16 cellular contexts compared by ENCODE assay signal in the genomic region with DNA sequence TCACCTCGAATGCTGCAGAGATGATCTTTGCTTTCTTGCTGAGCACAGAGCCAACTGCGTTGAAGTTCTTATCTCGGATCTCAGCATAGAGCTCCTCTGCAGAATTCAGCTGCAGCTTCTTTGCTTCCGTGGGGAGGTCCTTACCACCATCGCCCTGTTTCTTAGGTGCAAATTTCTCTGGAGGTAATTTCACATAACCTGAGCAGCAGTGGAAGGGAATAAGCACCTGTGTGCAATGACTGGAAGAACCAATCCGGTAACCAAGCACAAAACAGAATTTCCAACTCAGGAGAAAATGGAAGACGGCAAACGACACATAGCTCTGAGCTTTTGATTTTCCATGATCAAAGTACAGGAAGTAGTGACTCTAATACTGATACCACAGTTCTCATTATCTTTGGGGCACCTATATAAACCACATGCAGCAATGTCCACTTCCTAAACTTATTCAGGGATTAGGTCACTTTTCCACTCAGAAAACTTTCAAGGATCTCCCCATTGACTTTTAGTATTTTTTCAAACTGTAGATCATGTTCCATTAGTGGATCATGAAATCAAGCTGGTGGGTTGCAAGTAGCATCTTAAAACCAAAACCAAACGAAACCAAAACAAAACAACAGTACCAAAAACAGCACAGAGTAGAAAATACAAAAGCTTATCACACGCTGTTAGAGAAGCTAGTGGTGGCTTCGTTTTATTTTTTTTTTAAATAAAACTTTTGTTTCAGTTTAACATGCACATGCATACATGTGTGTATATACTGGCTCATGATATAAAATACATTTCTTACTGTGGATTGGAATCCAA. TPM values are rescaled to one million over a fixed set of nuclear protein-coding genes. Genes with fewer than 3 reads are reported as not detected.
DNase-seq lines count a peak whose midpoint lies in the region; ATAC-seq and TF ChIP-seq lines count a peak whose summit lies in the region.
"Had no signal": no experiment of that assay in that cellular context is flagged by ENCODE, and none has a peak within 500 bp of the region (broad histone marks: within the 10 kb centered on the region; RNA-seq: fewer than 3 reads in every experiment).

No MANE protein-coding gene starts in this region.

- CTCF ChIA-PET in CD4-positive, alpha-beta T cell (lab: Charles Lee) = interaction anchor here (0.7 to 2.1 kb wide), 3 partner anchors 20 to 65 kb away, joined by 3 to 8 read pairs (median 3); no protein-coding TSS in a partner anchor

- H3K36me3 Mint-ChIP-seq in CD4-positive, alpha-beta T cell (ENCODE audit: low read depth) = peaks cover 63% of the 10 kb centered on the region
- peaks cover 12% of the 10 kb centered on the region for H3K36me3 Mint-ChIP-seq in activated T-helper 1 cell treated with anti-CD3 and anti-CD28 coated beads, Interleukin-12 subunit alpha, Interleukin-12 subunit beta, Interleukin-2, Interleukin-4 antibody, amounts not matched to agents 30 ng/mL and 10 ng/mL and 1 ng/mL, durations not matched to agents 14 hours and 24 hours and 36 hours (ENCODE audit: low read depth)
- H3K36me3 Mint-ChIP-seq in memory B cell = peaks cover 22% of the 10 kb centered on the region

- H3K27me3 Mint-ChIP-seq in CD4-positive, alpha-beta T cell = no peaks in the 10 kb centered on the region
- no peaks in the 10 kb centered on the region for H3K27me3 Mint-ChIP-seq in activated T-helper 1 cell treated with anti-CD3 and anti-CD28 coated beads, Interleukin-12 subunit alpha, Interleukin-12 subunit beta, Interleukin-2, Interleukin-4 antibody, amounts not matched to agents 30 ng/mL and 10 ng/mL and 1 ng/mL, durations not matched to agents 14 hours and 24 hours and 36 hours (ENCODE audit: insufficient read depth)
- no peaks in the 10 kb centered on the region for H3K27me3 Mint-ChIP-seq in memory B cell
- H3K27me3 Mint-ChIP-seq: activated B cell treated with CpG ODN at 0.5 μM for 24 hours had no signal

- peak overlapping the region; percentile 88 for H3K27ac Mint-ChIP-seq in CD4-positive, alpha-beta T cell
- peak overlapping the region; percentile 94 for H3K27ac Mint-ChIP-seq in activated T-helper 1 cell treated with anti-CD3 and anti-CD28 coated beads, Interleukin-12 subunit alpha, Interleukin-12 subunit beta, Interleukin-2, Interleukin-4 antibody, amounts not matched to agents 30 ng/mL and 10 ng/mL and 1 ng/mL, durations not matched to agents 14 hours and 24 hours and 36 hours
- H3K27ac Mint-ChIP-seq in memory B cell = peak overlapping the region; percentile 16
- H3K27ac Mint-ChIP-seq: activated B cell treated with CpG ODN at 0.5 μM for 24 hours had no signal

- H3K36me3 ChIP-seq in KOPT-K1 (ENCODE audit: insufficient read depth, low read length) = peaks cover 39% of the 10 kb centered on the region
- H3K36me3 ChIP-seq in heart right ventricle = peaks cover 0 to 87% (median 17%) of the 10 kb centered on the region in 9 donors

- H3K27ac ChIP-seq in CD4-positive, alpha-beta T cell (ENCODE audit: low read depth, low read length) = peak overlapping the region; percentile 52
- H3K27ac ChIP-seq in KOPT-K1 (ENCODE audit: low read depth, low read length, poor library complexity, severe bottlenecking) = peak overlapping the region; percentile 73
- peak overlapping the region in 1 of 10 donors; percentile 59 for H3K27ac ChIP-seq in heart right ventricle
- H3K27ac ChIP-seq: cardiac muscle cell, gastrocnemius medialis had no signal

- POLR2A ChIA-PET in CD4-positive, alpha-beta T cell (lab: Charles Lee) = interaction anchor here (0.7 to 4.0 kb wide), 20 partner anchors 8 to 1595 kb away, joined by 3 to 123 read pairs (median 4); a partner anchor contains a TSS

- WGBS in heart right ventricle, 2 donors = 82 to 85% methylated on average over 11 of the region's 11 CpGs

- ATAC-seq in CD4-positive, alpha-beta T cell (ENCODE audit: poor library complexity) = peak; percentile 81
- ATAC-seq in memory B cell (ENCODE audit: low read depth) (no peak), heart right ventricle (no peak)
- ATAC-seq: gastrocnemius medialis had no signal

- no peaks in the 10 kb centered on the region for H3K27me3 ChIP-seq in CD4-positive, alpha-beta T cell (ENCODE audit: control insufficient read depth, insufficient read depth, low read length)
- no peaks in the 10 kb centered on the region for H3K27me3 ChIP-seq in heart right ventricle
- H3K27me3 ChIP-seq: cardiac muscle cell, gastrocnemius medialis had no signal

- intact Hi-C loops in CD4-positive, alpha-beta T cell (cut with DNase I, micrococcal nuclease) = loop anchor here in 1 of 2 experiments (2.0 kb wide), 2 partner anchors 18 to 22 kb away; a partner anchor contains a TSS
- intact Hi-C loops in activated T-helper 1 cell treated with anti-CD3 and anti-CD28 coated beads, Interleukin-12 subunit alpha, Interleukin-12 subunit beta, Interleukin-2, Interleukin-4 antibody, amounts not matched to agents 30 ng/mL and 10 ng/mL and 1 ng/mL, durations not matched to agents 14 hours and 24 hours and 36 hours (cut with micrococcal nuclease) = loop anchor here (2.0 kb wide), 2 partner anchors 18 to 22 kb away; a partner anchor contains a TSS
- intact Hi-C loops in heart right ventricle (cut with DNase I) = no loop called here

- H3K4me1 Mint-ChIP-seq in CD4-positive, alpha-beta T cell (ENCODE audit: low read depth) = peaks cover 31% of the 10 kb centered on the region
- peaks cover 22% of the 10 kb centered on the region for H3K4me1 Mint-ChIP-seq in activated T-helper 1 cell treated with anti-CD3 and anti-CD28 coated beads, Interleukin-12 subunit alpha, Interleukin-12 subunit beta, Interleukin-2, Interleukin-4 antibody, amounts not matched to agents 30 ng/mL and 10 ng/mL and 1 ng/mL, durations not matched to agents 14 hours and 24 hours and 36 hours (ENCODE audit: low read depth)
- no peaks in the 10 kb centered on the region for H3K4me1 Mint-ChIP-seq in memory B cell
- H3K4me1 Mint-ChIP-seq: activated B cell treated with CpG ODN at 0.5 μM for 24 hours had no signal

- no peaks in the 10 kb centered on the region for H3K4me1 ChIP-seq in heart right ventricle

- peak overlapping the region; percentile 87 for H3K4me3 Mint-ChIP-seq in CD4-positive, alpha-beta T cell
- peak overlapping the region; percentile 82 for H3K4me3 Mint-ChIP-seq in activated T-helper 1 cell treated with anti-CD3 and anti-CD28 coated beads, Interleukin-12 subunit alpha, Interleukin-12 subunit beta, Interleukin-2, Interleukin-4 antibody, amounts not matched to agents 30 ng/mL and 10 ng/mL and 1 ng/mL, durations not matched to agents 14 hours and 24 hours and 36 hours
- H3K4me3 Mint-ChIP-seq in memory B cell = no peak overlapping the region
- H3K4me3 Mint-ChIP-seq: activated B cell treated with CpG ODN at 0.5 μM for 24 hours had no signal

- no peaks in the 10 kb centered on the region for H3K9me3 Mint-ChIP-seq in CD4-positive, alpha-beta T cell
- H3K9me3 Mint-ChIP-seq in activated T-helper 1 cell treated with anti-CD3 and anti-CD28 coated beads, Interleukin-12 subunit alpha, Interleukin-12 subunit beta, Interleukin-2, Interleukin-4 antibody, amounts not matched to agents 30 ng/mL and 10 ng/mL and 1 ng/mL, durations not matched to agents 14 hours and 24 hours and 36 hours = no peaks in the 10 kb centered on the region
- H3K9me3 Mint-ChIP-seq in memory B cell = no peaks in the 10 kb centered on the region
- H3K9me3 Mint-ChIP-seq: activated B cell treated with CpG ODN at 0.5 μM for 24 hours had no signal

- TF ChIP-seq CTCF in CD4-positive, alpha-beta T cell (IDR thresholded peaks at IDR 0.05) = no peak
- TF ChIP-seq CTCF in heart right ventricle (IDR thresholded peaks at IDR 0.05) = no peak

- H3K4me3 ChIP-seq in heart right ventricle = peak overlapping the region in 1 of 10 donors; percentile 34
- H3K4me3 ChIP-seq: cardiac muscle cell, gastrocnemius medialis had no signal

- DNase-seq in CD4-positive, alpha-beta T cell = peak in 2 of 10 experiments; percentile 5
- DNase-seq in activated T-helper 1 cell treated with anti-CD3 and anti-CD28 coated beads, Interleukin-12 subunit alpha, Interleukin-12 subunit beta, Interleukin-2, Interleukin-4 antibody, amounts not matched to agents 30 ng/mL and 10 ng/mL and 1 ng/mL, durations not matched to agents 14 hours and 24 hours and 36 hours (ENCODE audit: low spot score) = no peak
- DNase-seq in memory B cell (ENCODE audit: low spot score in 2 of 2) (no peak), HPDE6-E6E7 (ENCODE audit: extremely low spot score) (no peak), NCI-H2196 treated with DMSO at 0.1 percent for 48 hours (lab: John Stamatoyannopoulos, UW; ENCODE audit: unreplicated experiment) (no peak), heart right ventricle (no peak)
- no peak for DNase-seq in NK-92 treated with Interleukin-12 subunit alpha and Interleukin-12 subunit beta, amount 100 ng/mL, for 24 hours (lab: John Stamatoyannopoulos, UW)
- DNase-seq: activated B cell treated with CpG ODN at 0.5 μM for 24 hours, gastrocnemius medialis, HCEC 1CT, IMR-90, mesenchymal stem cell, NCI-H1092, occipital lobe had no signal

- H3K9me3 ChIP-seq in CD4-positive, alpha-beta T cell (ENCODE audit: control insufficient read depth, low read length) = no peaks in the 10 kb centered on the region
- no peaks in the 10 kb centered on the region for H3K9me3 ChIP-seq in KOPT-K1 (ENCODE audit: insufficient read depth, low read length, poor library complexity, severe bottlenecking)
- H3K9me3 ChIP-seq in heart right ventricle = no peaks in the 10 kb centered on the region
- H3K9me3 ChIP-seq: gastrocnemius medialis had no signal

RNA-seq across cellular contexts. Expression of a gene that starts 18.9 kb away (rescaled TPM):
- 10 to 100 TPM; 90.3 to 91.3 TPM for total RNA-seq in CD4-positive, alpha-beta T cell
- total RNA-seq in activated T-helper 1 cell treated with anti-CD3 and anti-CD28 coated beads, Interleukin-12 subunit alpha, Interleukin-12 subunit beta, Interleukin-2, Interleukin-4 antibody, amounts not matched to agents 30 ng/mL and 10 ng/mL and 1 ng/mL, durations not matched to agents 14 hours and 24 hours and 36 hours = 58.1 and 59.2 TPM in 2 replicates
- total RNA-seq in heart right ventricle = 10 to 100 TPM; 25.7 to 35.2 (median 32.8) TPM
- polyA plus RNA-seq in heart right ventricle = 10 to 100 TPM; 18.1 to 68.6 TPM

RNA-seq across cellular contexts. Expression of a gene that starts 21.5 kb away (rescaled TPM):
- 10 to 100 TPM; 12.0 to 14.2 TPM for total RNA-seq in CD4-positive, alpha-beta T cell
- 25.6 and 28.7 TPM in 2 replicates for total RNA-seq in activated T-helper 1 cell treated with anti-CD3 and anti-CD28 coated beads, Interleukin-12 subunit alpha, Interleukin-12 subunit beta, Interleukin-2, Interleukin-4 antibody, amounts not matched to agents 30 ng/mL and 10 ng/mL and 1 ng/mL, durations not matched to agents 14 hours and 24 hours and 36 hours
- total RNA-seq in heart right ventricle = 10 to 100 TPM in 9 of 10 donors, 1 to 10 TPM in 1; 9.5 to 17.3 (median 13.0) TPM
- polyA plus RNA-seq in heart right ventricle = 1 to 10 TPM; 4.5 to 7.3 TPM

RNA-seq across cellular contexts. Expression of a gene that starts 41.3 kb away (rescaled TPM):
- not detected for total RNA-seq in CD4-positive, alpha-beta T cell
- 0.29 TPM in 2 replicates for total RNA-seq in activated T-helper 1 cell treated with anti-CD3 and anti-CD28 coated beads, Interleukin-12 subunit alpha, Interleukin-12 subunit beta, Interleukin-2, Interleukin-4 antibody, amounts not matched to agents 30 ng/mL and 10 ng/mL and 1 ng/mL, durations not matched to agents 14 hours and 24 hours and 36 hours
- not detected for total RNA-seq in heart right ventricle
- polyA plus RNA-seq in heart right ventricle = under 1 TPM; 0.29 to 0.70 TPM
- total RNA-seq: activated B cell treated with CpG ODN at 0.5 μM for 24 hours, gastrocnemius medialis had no signal

Comparison
In these comparisons a context has a peak if more than half of its experiments do, and no peak if none do; other contexts are left out.
1. H3K27ac Mint-ChIP-seq: peak in every context shown above with its lines; median percentile 94 in activated T-helper 1 cell treated with anti-CD3 and anti-CD28 coated beads, Interleukin-12 subunit alpha, Interleukin-12 subunit beta, Interleukin-2, Interleukin-4 antibody, amounts not matched to agents 30 ng/mL and 10 ng/mL and 1 ng/mL, durations not matched to agents 14 hours and 24 hours and 36 hours; 88 in CD4-positive, alpha-beta T cell; 16 in memory B cell.